2 cellular contexts compared by ENCODE assay signal in genomic region chr5:84393969-84394368, GRCh38.
TF ChIP-seq lines count a peak whose summit lies in the region.

No MANE protein-coding gene starts in this region.

TF ChIP-seq in GM23338, 12 proteins besides CTCF, POLR2A, EP300 and RAD21:
- TF ChIP-seq EZH2phosphoT487 (IDR thresholded peaks at IDR 0.05; ENCODE audit: unreplicated experiment) = no peak
- TF ChIP-seq STAT1 (IDR thresholded peaks at IDR 0.05; ENCODE audit: unreplicated experiment) = no peak
- TF ChIP-seq ZNF114 (CRISPR knock-in tag; IDR thresholded peaks at IDR 0.05) = no peak
- TF ChIP-seq ZNF331 (CRISPR knock-in tag; IDR thresholded peaks at IDR 0.05; ENCODE audit: low read depth) = no peak
- no peak for TF ChIP-seq POLR2AphosphoS5 (IDR thresholded peaks at IDR 0.05; ENCODE audit: low read depth)
- no peak for TF ChIP-seq CREB1 (CRISPR knock-in tag; IDR thresholded peaks at IDR 0.05; ENCODE audit: low read depth)
- TF ChIP-seq ETS1 (IDR thresholded peaks at IDR 0.05) = no peak
- TF ChIP-seq NANOG (IDR thresholded peaks at IDR 0.05; ENCODE audit: borderline replicate concordance) = no peak
- TF ChIP-seq REST (IDR thresholded peaks at IDR 0.05; ENCODE audit: unreplicated experiment) = no peak
- no peak for TF ChIP-seq EZH2 (IDR thresholded peaks at IDR 0.05; ENCODE audit: low read depth, unreplicated experiment)
- TF ChIP-seq, protein P1, sequence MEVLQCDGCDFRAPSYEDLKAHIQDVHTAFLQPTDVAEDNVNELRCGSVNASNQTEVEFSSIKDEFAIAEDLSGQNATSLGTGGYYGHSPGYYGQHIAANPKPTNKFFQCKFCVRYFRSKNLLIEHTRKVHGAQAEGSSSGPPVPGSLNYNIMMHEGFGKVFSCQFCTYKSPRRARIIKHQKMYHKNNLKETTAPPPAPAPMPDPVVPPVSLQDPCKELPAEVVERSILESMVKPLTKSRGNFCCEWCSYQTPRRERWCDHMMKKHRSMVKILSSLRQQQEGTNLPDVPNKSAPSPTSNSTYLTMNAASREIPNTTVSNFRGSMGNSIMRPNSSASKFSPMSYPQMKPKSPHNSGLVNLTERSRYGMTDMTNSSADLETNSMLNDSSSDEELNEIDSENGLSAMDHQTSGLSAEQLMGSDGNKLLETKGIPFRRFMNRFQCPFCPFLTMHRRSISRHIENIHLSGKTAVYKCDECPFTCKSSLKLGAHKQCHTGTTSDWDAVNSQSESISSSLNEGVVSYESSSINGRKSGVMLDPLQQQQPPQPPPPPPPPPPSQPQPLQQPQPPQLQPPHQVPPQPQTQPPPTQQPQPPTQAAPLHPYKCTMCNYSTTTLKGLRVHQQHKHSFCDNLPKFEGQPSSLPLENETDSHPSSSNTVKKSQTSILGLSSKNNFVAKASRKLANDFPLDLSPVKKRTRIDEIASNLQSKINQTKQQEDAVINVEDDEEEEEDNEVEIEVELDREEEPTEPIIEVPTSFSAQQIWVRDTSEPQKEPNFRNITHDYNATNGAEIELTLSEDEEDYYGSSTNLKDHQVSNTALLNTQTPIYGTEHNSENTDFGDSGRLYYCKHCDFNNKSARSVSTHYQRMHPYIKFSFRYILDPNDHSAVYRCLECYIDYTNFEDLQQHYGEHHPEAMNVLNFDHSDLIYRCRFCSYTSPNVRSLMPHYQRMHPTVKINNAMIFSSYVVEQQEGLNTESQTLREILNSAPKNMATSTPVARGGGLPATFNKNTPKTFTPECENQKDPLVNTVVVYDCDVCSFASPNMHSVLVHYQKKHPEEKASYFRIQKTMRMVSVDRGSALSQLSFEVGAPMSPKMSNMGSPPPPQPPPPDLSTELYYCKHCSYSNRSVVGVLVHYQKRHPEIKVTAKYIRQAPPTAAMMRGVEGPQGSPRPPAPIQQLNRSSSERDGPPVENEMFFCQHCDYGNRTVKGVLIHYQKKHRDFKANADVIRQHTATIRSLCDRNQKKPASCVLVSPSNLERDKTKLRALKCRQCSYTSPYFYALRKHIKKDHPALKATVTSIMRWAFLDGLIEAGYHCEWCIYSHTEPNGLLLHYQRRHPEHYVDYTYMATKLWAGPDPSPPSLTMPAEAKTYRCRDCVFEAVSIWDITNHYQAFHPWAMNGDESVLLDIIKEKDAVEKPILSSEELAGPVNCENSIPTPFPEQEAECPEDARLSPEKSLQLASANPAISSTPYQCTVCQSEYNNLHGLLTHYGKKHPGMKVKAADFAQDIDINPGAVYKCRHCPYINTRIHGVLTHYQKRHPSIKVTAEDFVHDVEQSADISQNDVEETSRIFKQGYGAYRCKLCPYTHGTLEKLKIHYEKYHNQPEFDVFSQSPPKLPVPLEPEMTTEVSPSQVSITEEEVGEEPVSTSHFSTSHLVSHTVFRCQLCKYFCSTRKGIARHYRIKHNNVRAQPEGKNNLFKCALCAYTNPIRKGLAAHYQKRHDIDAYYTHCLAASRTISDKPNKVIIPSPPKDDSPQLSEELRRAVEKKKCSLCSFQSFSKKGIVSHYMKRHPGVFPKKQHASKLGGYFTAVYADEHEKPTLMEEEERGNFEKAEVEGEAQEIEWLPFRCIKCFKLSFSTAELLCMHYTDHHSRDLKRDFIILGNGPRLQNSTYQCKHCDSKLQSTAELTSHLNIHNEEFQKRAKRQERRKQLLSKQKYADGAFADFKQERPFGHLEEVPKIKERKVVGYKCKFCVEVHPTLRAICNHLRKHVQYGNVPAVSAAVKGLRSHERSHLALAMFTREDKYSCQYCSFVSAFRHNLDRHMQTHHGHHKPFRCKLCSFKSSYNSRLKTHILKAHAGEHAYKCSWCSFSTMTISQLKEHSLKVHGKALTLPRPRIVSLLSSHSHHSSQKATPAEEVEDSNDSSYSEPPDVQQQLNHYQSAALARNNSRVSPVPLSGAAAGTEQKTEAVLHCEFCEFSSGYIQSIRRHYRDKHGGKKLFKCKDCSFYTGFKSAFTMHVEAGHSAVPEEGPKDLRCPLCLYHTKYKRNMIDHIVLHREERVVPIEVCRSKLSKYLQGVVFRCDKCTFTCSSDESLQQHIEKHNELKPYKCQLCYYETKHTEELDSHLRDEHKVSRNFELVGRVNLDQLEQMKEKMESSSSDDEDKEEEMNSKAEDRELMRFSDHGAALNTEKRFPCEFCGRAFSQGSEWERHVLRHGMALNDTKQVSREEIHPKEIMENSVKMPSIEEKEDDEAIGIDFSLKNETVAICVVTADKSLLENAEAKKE (CRISPR knock-in tag; IDR thresholded peaks at IDR 0.05) = no peak
- no peak for TF ChIP-seq JUNB (IDR thresholded peaks at IDR 0.05; ENCODE audit: unreplicated experiment)

TF ChIP-seq in endothelial cell of umbilical vein, 7 proteins besides CTCF, POLR2A, EP300 and RAD21:
- TF ChIP-seq POLR2AphosphoS5 (IDR thresholded peaks at IDR 0.05; ENCODE audit: insufficient read depth, low read depth, low read length) (peak; percentile 53), MYC (IDR thresholded peaks at IDR 0.05; ENCODE audit: low read depth, low read length) (no peak), JUN (IDR thresholded peaks at IDR 0.05; ENCODE audit: borderline replicate concordance, insufficient read depth, insufficient read length, low read depth) (peak; percentile 81), MAX (IDR thresholded peaks at IDR 0.05; ENCODE audit: insufficient read depth, insufficient read length) (no peak), GATA2 (IDR thresholded peaks at IDR 0.05; ENCODE audit: insufficient read depth, insufficient read length, low read depth, low read length) (peak; percentile 25), FOS (IDR thresholded peaks at IDR 0.05; ENCODE audit: borderline replicate concordance, insufficient read depth, low read length) (peak; percentile 93), EZH2 (IDR thresholded peaks at IDR 0.05; ENCODE audit: borderline replicate concordance, low read depth, low read length, severe bottlenecking) (no peak)
